ENCODE assay signal across 1 cellular context in genomic region chr2:240140511-240140910, GRCh38.
TF ChIP-seq lines count a peak whose summit lies in the region.

TSS of gene OTOS (minus strand) at chr2:240140658. CDS start at chr2:240140326, 332 bp downstream.

TF ChIP-seq in H1, 55 proteins besides CTCF, POLR2A, EP300 and RAD21:
- TF ChIP-seq POU5F1 (IDR thresholded peaks at IDR 0.05; ENCODE audit: low read depth, low read length) (no peak), EGR1 (IDR thresholded peaks at IDR 0.05; ENCODE audit: borderline replicate concordance, low read depth, low read length) (no peak), HDAC6 (IDR thresholded peaks at IDR 0.05; ENCODE audit: low read depth, low read length) (no peak), SRF (IDR thresholded peaks at IDR 0.05; ENCODE audit: low read depth, low read length) (no peak), TAF7 (optimal IDR thresholded peaks at IDR 0.05; ENCODE audit: borderline replicate concordance, low read depth, low read length) (no peak), SP2 (IDR thresholded peaks at IDR 0.05; ENCODE audit: low read length) (no peak), CBX8 (IDR thresholded peaks at IDR 0.05; ENCODE audit: borderline replicate concordance, low read depth, low read length) (no peak)
